ENCODE assay signal across 18 cellular contexts in the genomic region with DNA sequence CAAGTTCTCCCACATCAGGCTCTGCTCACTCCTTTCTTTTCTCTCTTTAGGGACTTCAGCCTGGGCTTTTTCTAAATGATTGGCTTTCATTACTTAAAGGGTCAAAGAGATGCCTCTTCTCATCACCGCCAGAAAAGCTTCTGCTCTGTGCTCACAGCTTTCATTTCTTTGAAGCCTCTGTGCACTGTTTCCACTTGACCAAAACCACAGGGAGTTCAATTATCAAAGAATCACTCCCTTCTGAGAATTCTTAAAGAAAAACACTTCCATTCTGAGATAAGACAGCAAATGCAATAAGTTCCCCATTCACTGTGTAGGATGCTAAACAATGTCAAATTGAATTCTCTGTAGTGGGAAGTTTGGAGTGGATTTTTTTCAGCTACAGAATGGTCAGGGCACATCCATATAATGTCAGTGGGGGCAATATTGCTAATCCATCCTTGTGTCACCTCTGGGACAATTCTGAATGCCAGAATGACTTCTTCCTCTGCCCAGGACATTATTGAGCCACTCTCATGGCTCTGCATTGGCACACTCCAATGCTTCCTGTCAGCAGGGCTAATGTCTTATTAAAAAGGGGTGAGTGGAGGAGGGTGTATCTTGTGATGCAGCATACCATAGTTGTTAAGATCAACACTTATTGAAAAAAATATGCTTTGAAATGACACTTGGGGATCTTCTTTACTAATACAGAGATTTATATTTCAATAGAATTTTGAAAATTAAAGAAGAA.
DNase-seq lines count a peak whose midpoint lies in the region; ATAC-seq and TF ChIP-seq lines count a peak whose summit lies in the region.
"Had no signal": no experiment of that assay in that cellular context is flagged by ENCODE, and none has a peak within 500 bp of the region (broad histone marks: within the 10 kb centered on the region; RNA-seq: fewer than 3 reads in every experiment).

No MANE protein-coding gene starts in this region.

- H3K4me3 ChIP-seq in neural progenitor cell = no peak overlapping the region
- H3K4me3 ChIP-seq: A549, MG63, SJSA1, spleen had no signal

- H4K20me1 ChIP-seq in neural progenitor cell (ENCODE audit: low read depth) = no peaks in the 10 kb centered on the region

- peaks cover 19% of the 10 kb centered on the region for H3K4me1 Mint-ChIP-seq in activated CD8-positive, alpha-beta memory T cell treated with anti-CD3 and anti-CD28 coated beads, Interleukin-2, amount 10 ng/mL, durations not matched to agents 7 days and 5 days
- peaks cover 44% of the 10 kb centered on the region for H3K4me1 Mint-ChIP-seq in neural progenitor cell

- peaks cover 11% of the 10 kb centered on the region for H3K27me3 Mint-ChIP-seq in activated CD8-positive, alpha-beta memory T cell treated with anti-CD3 and anti-CD28 coated beads, Interleukin-2, amount 10 ng/mL, durations not matched to agents 7 days and 5 days
- peaks cover 5% of the 10 kb centered on the region for H3K27me3 Mint-ChIP-seq in neural progenitor cell (ENCODE audit: insufficient read depth, low read depth)

- H3K4me1 ChIP-seq in neural progenitor cell = peaks cover 17% of the 10 kb centered on the region
- H3K4me1 ChIP-seq: A549, SJSA1, spleen had no signal

- peak; percentile 74 for ATAC-seq in activated CD8-positive, alpha-beta memory T cell treated with anti-CD3 and anti-CD28 coated beads, Interleukin-2, amount 10 ng/mL, durations not matched to agents 7 days and 5 days
- ATAC-seq in activated naive CD4-positive, alpha-beta T cell treated with anti-CD3 and anti-CD28 coated beads, Interleukin-2, amount 50 U/mL, for 72 hours = peak; percentile 58 to 93
- ATAC-seq: A549, WTC11 had no signal

- peak overlapping the region; percentile 17 for H3K4me3 Mint-ChIP-seq in activated CD8-positive, alpha-beta memory T cell treated with anti-CD3 and anti-CD28 coated beads, Interleukin-2, amount 10 ng/mL, durations not matched to agents 7 days and 5 days
- H3K4me3 Mint-ChIP-seq in neural progenitor cell = peak overlapping the region; percentile 6
- H3K4me3 Mint-ChIP-seq: H9, WTC11 had no signal

- CTCF ChIA-PET in activated CD8-positive, alpha-beta memory T cell treated with anti-CD3 and anti-CD28 coated beads, Interleukin-2, amount 10 ng/mL, durations not matched to agents 7 days and 5 days (lab: Charles Lee) = no interaction called here

- H3K27me3 ChIP-seq in neural progenitor cell = no peaks in the 10 kb centered on the region
- H3K27me3 ChIP-seq: MG63, spleen had no signal

- no peaks in the 10 kb centered on the region for H3K36me3 ChIP-seq in neural progenitor cell
- H3K36me3 ChIP-seq: MG63, SJSA1, spleen had no signal

- no peaks in the 10 kb centered on the region for H3K9me3 Mint-ChIP-seq in activated CD8-positive, alpha-beta memory T cell treated with anti-CD3 and anti-CD28 coated beads, Interleukin-2, amount 10 ng/mL, durations not matched to agents 7 days and 5 days (ENCODE audit: low read depth)
- no peaks in the 10 kb centered on the region for H3K9me3 Mint-ChIP-seq in activated naive CD4-positive, alpha-beta T cell treated with anti-CD3 and anti-CD28 coated beads, Interleukin-2, amount 50 U/mL, for 72 hours
- H3K9me3 Mint-ChIP-seq in neural progenitor cell = peaks cover 15% of the 10 kb centered on the region
- H3K9me3 Mint-ChIP-seq: H9, WTC11 had no signal

- no peaks in the 10 kb centered on the region for H3F3A ChIP-seq in neural progenitor cell (ENCODE audit: low read depth)

- H3K27ac ChIP-seq in neural progenitor cell = no peak overlapping the region
- H3K27ac ChIP-seq: A549, SJSA1, spleen had no signal

- H3K9ac ChIP-seq in neural progenitor cell = no peak overlapping the region

- H3K27ac Mint-ChIP-seq in activated CD8-positive, alpha-beta memory T cell treated with anti-CD3 and anti-CD28 coated beads, Interleukin-2, amount 10 ng/mL, durations not matched to agents 7 days and 5 days = peak overlapping the region; percentile 77
- H3K27ac Mint-ChIP-seq in activated naive CD4-positive, alpha-beta T cell treated with anti-CD3 and anti-CD28 coated beads, Interleukin-2, amount 50 U/mL, for 72 hours = peak overlapping the region; percentile 16 to 41
- peak overlapping the region; percentile 72 for H3K27ac Mint-ChIP-seq in neural progenitor cell
- H3K27ac Mint-ChIP-seq: H9, WTC11 had no signal

- no peak for TF ChIP-seq CTCF in neural progenitor cell (IDR thresholded peaks at IDR 0.05)

- no peak overlapping the region for H2AFZ ChIP-seq in neural progenitor cell (replicated peaks)

- DNase-seq in activated CD8-positive, alpha-beta memory T cell treated with anti-CD3 and anti-CD28 coated beads, Interleukin-2, amount 10 ng/mL, durations not matched to agents 7 days and 5 days = no peak
- DNase-seq in activated CD8-positive, alpha-beta memory T cell treated with anti-CD3 and anti-CD28 coated beads for 24 hours = no peak
- DNase-seq in NCI-H2227 (lab: John Stamatoyannopoulos, UW; ENCODE audit: unreplicated experiment) = peak; percentile 60
- DNase-seq in activated naive CD4-positive, alpha-beta T cell treated with anti-CD3 and anti-CD28 coated beads, Interleukin-2, amount 50 U/mL, for 72 hours (ENCODE audit: low spot score in 2 of 2) = peak in 1 of 2 donors; percentile 4
- DNase-seq in neural progenitor cell (ENCODE audit: low spot score) = peak; percentile 8
- DNase-seq in ureter (ENCODE audit: low spot score) = no peak
- DNase-seq in central memory CD4-positive, alpha-beta T cell = no peak
- no peak for DNase-seq in SKM-1 (lab: John Stamatoyannopoulos, UW; ENCODE audit: unreplicated experiment)
- DNase-seq: foreskin fibroblast, GF-D8, H9, mesendoderm, MG63, NCI-H2171, spleen had no signal

- H3K4me2 ChIP-seq in neural progenitor cell = peak overlapping the region; percentile 27
- H3K4me2 ChIP-seq: A549 had no signal

- H3K9me3 ChIP-seq in neural progenitor cell (ENCODE audit: low read depth) = no peaks in the 10 kb centered on the region
- H3K9me3 ChIP-seq: A549, MG63, SJSA1, spleen had no signal

- no peaks in the 10 kb centered on the region for H3K79me2 ChIP-seq in neural progenitor cell (ENCODE audit: low read depth)

- no peaks in the 10 kb centered on the region for H3K36me3 Mint-ChIP-seq in activated CD8-positive, alpha-beta memory T cell treated with anti-CD3 and anti-CD28 coated beads, Interleukin-2, amount 10 ng/mL, durations not matched to agents 7 days and 5 days
- H3K36me3 Mint-ChIP-seq in activated naive CD4-positive, alpha-beta T cell treated with anti-CD3 and anti-CD28 coated beads, Interleukin-2, amount 50 U/mL, for 72 hours = no peaks in the 10 kb centered on the region
- no peaks in the 10 kb centered on the region for H3K36me3 Mint-ChIP-seq in neural progenitor cell
- H3K36me3 Mint-ChIP-seq: WTC11 had no signal

Comparison
In these comparisons a context has a peak if more than half of its experiments do, and no peak if none do; other contexts are left out.
1. DNase-seq: peak in NCI-H2227 (single experiment) and neural progenitor cell (single experiment); none in activated CD8-positive, alpha-beta memory T cell treated with anti-CD3 and anti-CD28 coated beads, Interleukin-2, amount 10 ng/mL, durations not matched to agents 7 days and 5 days (single experiment), activated CD8-positive, alpha-beta memory T cell treated with anti-CD3 and anti-CD28 coated beads for 24 hours (single experiment), ureter (single experiment), central memory CD4-positive, alpha-beta T cell (single experiment) and SKM-1 (single experiment).
2. Peak in every context shown above with its lines, with median percentiles within 50 percentile points of each other: H3K27ac Mint-ChIP-seq.